8 cellular contexts compared by ENCODE assay signal in the genomic region with DNA sequence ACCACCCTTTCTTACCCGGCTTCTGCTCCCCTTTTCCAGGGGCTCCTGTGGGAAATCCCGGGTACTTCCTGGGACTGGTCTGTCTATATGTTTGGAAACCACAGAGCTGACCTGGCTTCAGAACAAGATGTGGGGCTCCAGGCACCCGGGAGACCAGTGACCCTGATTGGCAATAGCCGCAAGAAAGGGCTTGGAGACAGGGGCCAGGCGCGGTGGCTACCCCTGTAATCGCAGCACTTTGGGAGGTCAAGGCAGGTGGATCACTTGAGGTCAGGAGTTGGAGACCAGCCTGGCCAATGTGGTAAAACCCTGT. TPM values are rescaled to one million over a fixed set of nuclear protein-coding genes. Genes with fewer than 3 reads are reported as not detected.
DNase-seq lines count a peak whose midpoint lies in the region; ATAC-seq and TF ChIP-seq lines count a peak whose summit lies in the region.

No MANE protein-coding gene starts in this region.

- H3K4me3 Mint-ChIP-seq in central memory CD8-positive, alpha-beta T cell = peak overlapping the region; percentile 100

- no peaks in the 10 kb centered on the region for H3K9me3 Mint-ChIP-seq in central memory CD8-positive, alpha-beta T cell

- no peak for ATAC-seq in left ventricle myocardium superior
- ATAC-seq in central memory CD8-positive, alpha-beta T cell (replicated peaks; ENCODE audit: extremely low read depth, poor library complexity, severe bottlenecking) = no peak
- no peak for ATAC-seq in HG02870 (IDR thresholded peaks at IDR 0.05; ENCODE audit: unreplicated experiment)

- no peaks in the 10 kb centered on the region for H3K27me3 ChIP-seq in cardiac muscle cell
- no peaks in the 10 kb centered on the region for H3K27me3 ChIP-seq in mucosa of rectum (ENCODE audit: control insufficient read depth in 2 of 2, insufficient read depth in 2 of 2, low read length in 2 of 2)
- H3K27me3 ChIP-seq in vagina = no peaks in the 10 kb centered on the region

- H3K9ac ChIP-seq in mucosa of rectum (ENCODE audit: low read depth in 1 of 2, low read length in 2 of 2) = peak overlapping the region; percentile 96 to 100

- peak overlapping the region; percentile 100 for H3K27ac Mint-ChIP-seq in central memory CD8-positive, alpha-beta T cell (ENCODE audit: low read depth)

- H3K4me1 ChIP-seq in cardiac muscle cell (ENCODE audit: low read depth) = peaks cover 67% of the 10 kb centered on the region
- H3K4me1 ChIP-seq in mucosa of rectum (ENCODE audit: control insufficient read depth in 2 of 2, insufficient read depth in 2 of 2, low read length in 2 of 2) = peaks cover 60% of the 10 kb centered on the region in 2 donors
- peaks cover 55% of the 10 kb centered on the region for H3K4me1 ChIP-seq in vagina

- H3K27me3 Mint-ChIP-seq in central memory CD8-positive, alpha-beta T cell = no peaks in the 10 kb centered on the region

- H3K9me3 ChIP-seq in cardiac muscle cell (ENCODE audit: low read depth) (no peaks in the 10 kb centered on the region), mucosa of rectum (ENCODE audit: control insufficient read depth in 2 of 2, low read length in 2 of 2) (no peaks in the 10 kb centered on the region), vagina (no peaks in the 10 kb centered on the region)

- peak overlapping the region; percentile 98 for H3K27ac ChIP-seq in cardiac muscle cell
- peak overlapping the region; percentile 100 for H3K27ac ChIP-seq in mucosa of rectum (ENCODE audit: low read depth in 2 of 2, low read length in 2 of 2)
- H3K27ac ChIP-seq in vagina = peak overlapping the region; percentile 99

- H3K36me3 ChIP-seq in cardiac muscle cell = no peaks in the 10 kb centered on the region
- peaks cover 7 to 9% of the 10 kb centered on the region in 2 donors for H3K36me3 ChIP-seq in mucosa of rectum (ENCODE audit: control insufficient read depth in 2 of 2, insufficient read depth in 2 of 2, low read length in 2 of 2)
- peaks cover 0 to 10% of the 10 kb centered on the region in 2 donors for H3K36me3 ChIP-seq in vagina

- peaks cover 42% of the 10 kb centered on the region for H3K36me3 Mint-ChIP-seq in central memory CD8-positive, alpha-beta T cell (ENCODE audit: insufficient read depth)

- TF ChIP-seq CTCF in cardiac muscle cell (IDR thresholded peaks at IDR 0.05; ENCODE audit: low read depth, low read length) = no peak
- no peak for TF ChIP-seq CTCF in vagina (IDR thresholded peaks at IDR 0.05)

- intact Hi-C loops in left ventricle myocardium superior (cut with micrococcal nuclease) (no loop called here), vagina (cut with DNase I) (loop anchor here (5.0 kb wide), 1 partner anchor 37 kb away; the partner anchor contains the start of gene SLC25A45)

- DNase-seq in cardiac muscle cell (ENCODE audit: low read depth in 1 of 2, low spot score in 1 of 2) (no peak), left ventricle myocardium superior (no peak), vagina (ENCODE audit: extremely low spot score in 2 of 2) (no peak), erythroblast (lab: John Stamatoyannopoulos, UW) (no peak), NCI-H2081 treated with DMSO at 0.1 percent for 48 hours (lab: John Stamatoyannopoulos, UW) (no peak)
- no peak for DNase-seq in central memory CD8-positive, alpha-beta T cell (ENCODE audit: low spot score in 2 of 2)

- H3K4me1 Mint-ChIP-seq in central memory CD8-positive, alpha-beta T cell = peaks cover 78% of the 10 kb centered on the region

- TF ChIP-seq POLR2A in vagina (IDR thresholded peaks at IDR 0.05) (no peak), erythroblast (IDR thresholded peaks at IDR 0.05; ENCODE audit: low read length) (no peak)

- no peak overlapping the region for H3K4me3 ChIP-seq in cardiac muscle cell
- peak overlapping the region; percentile 63 to 96 for H3K4me3 ChIP-seq in mucosa of rectum (ENCODE audit: low read length in 2 of 2)
- peak overlapping the region; percentile 58 to 96 for H3K4me3 ChIP-seq in vagina

RNA-seq across cellular contexts. Expression of gene NEAT1, which starts 3.2 kb away (rescaled TPM):
- total RNA-seq in cardiac muscle cell (3.4 and 11.3 TPM in 2 replicates), left ventricle myocardium superior (508 TPM), vagina (857 TPM)
- polyA plus RNA-seq in cardiac muscle cell = 4.2 and 5.6 TPM in 2 replicates

RNA-seq across cellular contexts. Expression of gene FRMD8, which starts 33.0 kb away (rescaled TPM):
- total RNA-seq in cardiac muscle cell (36.3 and 64.6 TPM in 2 replicates), left ventricle myocardium superior (9.7 TPM), vagina (53.3 TPM)
- polyA plus RNA-seq in cardiac muscle cell = 26.8 and 32.6 TPM in 2 replicates

RNA-seq across cellular contexts. Expression of gene SLC25A45, which starts 37.0 kb away (rescaled TPM):
- 3.0 and 4.8 TPM in 2 replicates for total RNA-seq in cardiac muscle cell
- 4.5 and 10.5 TPM in 2 replicates for polyA plus RNA-seq in cardiac muscle cell
- 4.6 TPM for total RNA-seq in left ventricle myocardium superior
- 2.2 TPM for total RNA-seq in vagina

Comparison
In these comparisons a context has a peak if more than half of its experiments do, and no peak if none do; other contexts are left out.
1. RNA of gene NEAT1, which starts 3.2 kb away (total RNA-seq): 857 TPM in vagina (single experiment) and 508 TPM in left ventricle myocardium superior (single experiment); 3.4 to 11.3 TPM in cardiac muscle cell; every median in the first group is over 10 times any median in the second.
2. Peak in every context shown above with its lines, with median percentiles within 50 percentile points of each other: H3K27ac ChIP-seq.